Comparison of ENCODE assay signal across 14 cellular contexts in the genomic region with DNA sequence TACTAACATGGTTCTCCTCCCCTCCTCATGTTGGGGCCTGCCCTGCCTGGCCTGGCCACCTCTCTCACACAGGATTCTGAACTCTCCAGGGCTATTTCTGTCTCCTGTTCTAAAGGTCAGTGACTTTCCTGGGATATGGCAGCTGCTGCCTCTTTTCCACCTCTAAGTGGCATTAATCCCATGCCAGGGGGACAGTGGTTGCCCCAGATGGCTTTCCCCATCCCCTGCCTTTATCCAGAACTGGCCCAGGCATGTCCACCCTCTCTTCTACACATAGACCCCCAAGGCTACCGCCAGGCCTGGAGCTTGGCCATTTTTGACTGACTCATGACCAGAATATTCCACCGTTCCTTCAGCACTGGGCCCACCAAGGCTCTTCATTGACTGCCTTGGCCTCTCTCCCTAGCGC.
DNase-seq lines count a peak whose midpoint lies in the region; ATAC-seq and TF ChIP-seq lines count a peak whose summit lies in the region.
"Had no signal": no experiment of that assay in that cellular context is flagged by ENCODE, and none has a peak within 500 bp of the region (broad histone marks: within the 10 kb centered on the region; RNA-seq: fewer than 3 reads in every experiment).

No MANE protein-coding gene starts in this region.

- peak overlapping the region; percentile 88 for H3K27ac ChIP-seq in skeletal muscle tissue (ENCODE audit: low read depth, low read length)
- H3K27ac ChIP-seq: C4-2B, colonic mucosa had no signal

- no peaks in the 10 kb centered on the region for H3K9me3 ChIP-seq in skeletal muscle tissue (ENCODE audit: control insufficient read depth in 3 of 3, low read length in 3 of 3)
- H3K9me3 ChIP-seq: colonic mucosa had no signal

- no peaks in the 10 kb centered on the region for H3K36me3 ChIP-seq in skeletal muscle tissue (ENCODE audit: control insufficient read depth in 3 of 3, insufficient read depth in 3 of 3, low read length in 3 of 3)
- H3K36me3 ChIP-seq: colonic mucosa had no signal

- peaks cover 0 to 3% (median 0%) of the 10 kb centered on the region in 5 experiments for H3K9me3 Mint-ChIP-seq in brain
- H3K9me3 Mint-ChIP-seq: activated naive CD4-positive, alpha-beta T cell treated with anti-CD3 and anti-CD28 coated beads, Interleukin-2, amount 10 ng/mL, durations not matched to agents 7 days and 5 days; stimulated activated naive CD8-positive, alpha-beta T cell treated with anti-CD3 and anti-CD28 coated beads, Interleukin-15, Interleukin-2, amounts not matched to agents 100 ng/mL and 50 ng/mL, for 24 hours had no signal

- peak overlapping the region in 3 of 5 experiments; percentile 3 to 20 (median 3) for H3K4me3 Mint-ChIP-seq in brain
- H3K4me3 Mint-ChIP-seq: activated naive CD4-positive, alpha-beta T cell treated with anti-CD3 and anti-CD28 coated beads, Interleukin-2, amount 10 ng/mL, durations not matched to agents 7 days and 5 days; stimulated activated naive CD8-positive, alpha-beta T cell treated with anti-CD3 and anti-CD28 coated beads, Interleukin-15, Interleukin-2, amounts not matched to agents 100 ng/mL and 50 ng/mL, for 24 hours had no signal

- H3K4me3 ChIP-seq in skeletal muscle tissue (ENCODE audit: low read length in 3 of 3) = peak overlapping the region in 2 of 3 donors; percentile 45 to 51
- H3K4me3 ChIP-seq: colonic mucosa had no signal

- peak; percentile 56 for ATAC-seq in left ventricle myocardium superior
- no peak for ATAC-seq in GM21447 (IDR thresholded peaks at IDR 0.05; ENCODE audit: unreplicated experiment)
- no peak for ATAC-seq in GM21737 (IDR thresholded peaks at IDR 0.05; ENCODE audit: unreplicated experiment)

- H3K36me3 Mint-ChIP-seq in brain = no peaks in the 10 kb centered on the region
- H3K36me3 Mint-ChIP-seq: activated naive CD4-positive, alpha-beta T cell treated with anti-CD3 and anti-CD28 coated beads, Interleukin-2, amount 10 ng/mL, durations not matched to agents 7 days and 5 days had no signal

- H3K27ac Mint-ChIP-seq in brain = peak overlapping the region; percentile 77 to 99 (median 96)
- H3K27ac Mint-ChIP-seq: activated naive CD4-positive, alpha-beta T cell treated with anti-CD3 and anti-CD28 coated beads, Interleukin-2, amount 10 ng/mL, durations not matched to agents 7 days and 5 days; stimulated activated naive CD8-positive, alpha-beta T cell treated with anti-CD3 and anti-CD28 coated beads, Interleukin-15, Interleukin-2, amounts not matched to agents 100 ng/mL and 50 ng/mL, for 24 hours had no signal

- intact Hi-C loops in left ventricle myocardium superior (cut with micrococcal nuclease) = no loop called here

- no peaks in the 10 kb centered on the region for H3K27me3 ChIP-seq in skeletal muscle tissue (ENCODE audit: control insufficient read depth in 3 of 3, insufficient read depth in 3 of 3, low read length in 3 of 3)
- H3K27me3 ChIP-seq: colonic mucosa had no signal

- peaks cover 8% of the 10 kb centered on the region for H3K27me3 Mint-ChIP-seq in brain
- H3K27me3 Mint-ChIP-seq: stimulated activated naive CD8-positive, alpha-beta T cell treated with anti-CD3 and anti-CD28 coated beads, Interleukin-15, Interleukin-2, amounts not matched to agents 100 ng/mL and 50 ng/mL, for 24 hours had no signal

- no peak for TF ChIP-seq CTCF in brain (conservative IDR thresholded peaks at IDR 0.05)

- peaks cover 23 to 30% (median 24%) of the 10 kb centered on the region in 3 donors for H3K4me1 ChIP-seq in skeletal muscle tissue (ENCODE audit: control insufficient read depth in 3 of 3, insufficient read depth in 3 of 3, low read length in 3 of 3)
- H3K4me1 ChIP-seq: colonic mucosa had no signal

- peaks cover 97% of the 10 kb centered on the region for H3K4me1 Mint-ChIP-seq in brain

- peak overlapping the region in 2 of 3 donors; percentile 34 to 43 for H3K9ac ChIP-seq in skeletal muscle tissue (ENCODE audit: low read depth in 1 of 3, low read length in 3 of 3)

- DNase-seq in LHCN-M2 (ENCODE audit: low read depth) (peak; percentile 57), left ventricle myocardium superior (no peak), mucosa of gallbladder (ENCODE audit: low spot score) (no peak)
- DNase-seq: activated naive CD4-positive, alpha-beta T cell treated with anti-CD3 and anti-CD28 coated beads, Interleukin-2, amount 10 ng/mL, durations not matched to agents 7 days and 5 days; colonic mucosa; NCI-H1694; NCI-H748 treated with DMSO at 0.1 percent for 48 hours; SHP77 treated with DMSO at 0.1 percent for 48 hours had no signal
